ENCODE assay signal across 5 cellular contexts in genomic region chr2:34340307-34340706, GRCh38.
"Had no signal": no experiment of that assay in that cellular context is flagged by ENCODE, and none has a peak within 500 bp of the region (broad histone marks: within the 10 kb centered on the region; RNA-seq: fewer than 3 reads in every experiment).

No MANE protein-coding gene starts in this region.

- H3K4me2 ChIP-seq: GM23338, KMS-11 had no signal

- ATAC-seq: GM23338 had no signal

- H2AFZ ChIP-seq: GM23338 had no signal

- DNase-seq: H9, HCEC 1CT, KBM-7 had no signal

- H3K27ac ChIP-seq: KMS-11 had no signal

- H3K4me3 ChIP-seq: GM23338 had no signal

- H3K9ac ChIP-seq: KMS-11 had no signal
